In the genomic region with DNA sequence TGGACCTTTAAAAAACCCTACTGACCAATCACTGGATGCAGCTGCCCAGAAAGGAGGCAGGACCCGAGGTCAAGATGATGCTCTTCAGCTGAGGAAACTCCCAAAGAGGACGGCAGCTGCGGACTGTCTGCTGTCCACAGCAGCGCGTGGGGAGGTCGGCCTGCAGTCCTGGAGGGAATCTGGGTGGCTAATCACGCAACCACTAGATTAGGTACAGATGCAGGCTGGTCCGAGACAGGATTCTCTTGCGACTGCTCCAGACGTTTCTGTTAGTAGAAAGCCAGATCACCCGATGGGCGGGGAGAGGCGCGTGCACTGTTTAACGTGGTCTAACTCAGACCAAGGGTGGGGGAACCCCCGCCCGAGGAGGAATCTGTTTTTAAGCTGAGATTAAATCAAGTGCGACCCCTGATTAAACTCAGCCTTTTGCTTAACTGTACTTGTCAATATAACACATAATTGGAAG, we compare ENCODE assay signal across 16 cellular contexts. TPM values are rescaled to one million over a fixed set of nuclear protein-coding genes. Genes with fewer than 3 reads are reported as not detected.
DNase-seq lines count a peak whose midpoint lies in the region; ATAC-seq, FAIRE-seq and TF ChIP-seq lines count a peak whose summit lies in the region.
"Had no signal": no experiment of that assay in that cellular context is flagged by ENCODE, and none has a peak within 500 bp of the region (broad histone marks: within the 10 kb centered on the region; RNA-seq: fewer than 3 reads in every experiment).

No MANE protein-coding gene starts in this region.

- peak overlapping the region; percentile 27 for H3K4me3 ChIP-seq in left ventricle myocardium inferior
- H3K4me3 ChIP-seq in suprapubic skin, result no peak overlapping the region
- H3K4me3 ChIP-seq: prostate gland had no signal

- H3K4me3 Mint-ChIP-seq in activated CD8-positive, alpha-beta memory T cell treated with anti-CD3 and anti-CD28 coated beads, Interleukin-2, amount 10 ng/mL, durations not matched to agents 7 days and 5 days, result no peak overlapping the region

- no peak for TF ChIP-seq POLR2A in suprapubic skin (IDR thresholded peaks at IDR 0.05)

- H3K4me1 Mint-ChIP-seq in activated CD8-positive, alpha-beta memory T cell treated with anti-CD3 and anti-CD28 coated beads, Interleukin-2, amount 10 ng/mL, durations not matched to agents 7 days and 5 days, result peaks cover 12% of the 10 kb centered on the region

- H3K27me3 ChIP-seq in left ventricle myocardium inferior (ENCODE audit: low read depth), result peaks cover 35% of the 10 kb centered on the region
- H3K27me3 ChIP-seq in suprapubic skin, result peaks cover 9% of the 10 kb centered on the region

- TF ChIP-seq CTCF in left ventricle myocardium inferior (IDR thresholded peaks at IDR 0.05; ENCODE audit: borderline replicate concordance) (no peak), suprapubic skin (IDR thresholded peaks at IDR 0.05) (no peak)

- no peak overlapping the region for H3K27ac ChIP-seq in left ventricle myocardium inferior (replicated peaks)
- H3K27ac ChIP-seq in suprapubic skin, result no peak overlapping the region
- H3K27ac ChIP-seq: prostate gland had no signal

- TF ChIP-seq EP300 in suprapubic skin (IDR thresholded peaks at IDR 0.05), result no peak

- no peak for ATAC-seq in activated CD8-positive, alpha-beta memory T cell treated with anti-CD3 and anti-CD28 coated beads, Interleukin-2, amount 10 ng/mL, durations not matched to agents 7 days and 5 days
- peak; percentile 23; the same call in 2 of the 3 replicates for ATAC-seq in SK-N-SH treated with all-trans-retinoic acid at 6 μM for 48 hours
- no peak for ATAC-seq in activated naive CD4-positive, alpha-beta T cell treated with anti-CD3 and anti-CD28 coated beads, Interleukin-2, amount 50 U/mL, for 72 hours

- no peaks in the 10 kb centered on the region for H3K36me3 Mint-ChIP-seq in activated CD8-positive, alpha-beta memory T cell treated with anti-CD3 and anti-CD28 coated beads, Interleukin-2, amount 10 ng/mL, durations not matched to agents 7 days and 5 days
- H3K36me3 Mint-ChIP-seq in activated naive CD4-positive, alpha-beta T cell treated with anti-CD3 and anti-CD28 coated beads, Interleukin-2, amount 50 U/mL, for 72 hours, result no peaks in the 10 kb centered on the region

- WGBS in suprapubic skin, result 48% methylated on average over 15 of the region's 18 CpGs

- H3K9me3 ChIP-seq in left ventricle myocardium inferior (replicated peaks) (no peaks in the 10 kb centered on the region), suprapubic skin (no peaks in the 10 kb centered on the region)
- H3K9me3 ChIP-seq: prostate gland had no signal

- H3K27ac Mint-ChIP-seq in activated CD8-positive, alpha-beta memory T cell treated with anti-CD3 and anti-CD28 coated beads, Interleukin-2, amount 10 ng/mL, durations not matched to agents 7 days and 5 days, result no peak overlapping the region
- H3K27ac Mint-ChIP-seq in activated naive CD4-positive, alpha-beta T cell treated with anti-CD3 and anti-CD28 coated beads, Interleukin-2, amount 50 U/mL, for 72 hours, result no peak overlapping the region

- H3K36me3 ChIP-seq in left ventricle myocardium inferior (no peaks in the 10 kb centered on the region), suprapubic skin (no peaks in the 10 kb centered on the region)
- H3K36me3 ChIP-seq: prostate gland had no signal

- H3K9me3 Mint-ChIP-seq in activated CD8-positive, alpha-beta memory T cell treated with anti-CD3 and anti-CD28 coated beads, Interleukin-2, amount 10 ng/mL, durations not matched to agents 7 days and 5 days (ENCODE audit: low read depth), result no peaks in the 10 kb centered on the region
- H3K9me3 Mint-ChIP-seq in activated naive CD4-positive, alpha-beta T cell treated with anti-CD3 and anti-CD28 coated beads, Interleukin-2, amount 50 U/mL, for 72 hours, result no peaks in the 10 kb centered on the region

- peak; percentile 52 for DNase-seq in activated CD8-positive, alpha-beta memory T cell treated with anti-CD3 and anti-CD28 coated beads for 24 hours
- DNase-seq in activated CD8-positive, alpha-beta memory T cell treated with anti-CD3 and anti-CD28 coated beads, Interleukin-2, amount 10 ng/mL, durations not matched to agents 7 days and 5 days, result no peak
- DNase-seq in left ventricle myocardium inferior (no peak), suprapubic skin (ENCODE audit: low spot score in 2 of 2) (peak; percentile 62 to 67), superior temporal gyrus (ENCODE audit: extremely low spot score) (no peak), GM19239 (ENCODE audit: insufficient read length, low spot score) (no peak)
- DNase-seq in activated naive CD4-positive, alpha-beta T cell treated with anti-CD3 and anti-CD28 coated beads, Interleukin-2, amount 50 U/mL, for 72 hours (ENCODE audit: low spot score in 2 of 2), result no peak
- DNase-seq: activated CD4-positive, alpha-beta T cell treated with anti-CD3 and anti-CD28 coated beads, Interleukin-2, amount 50 U/mL, for 1 hour; NCI-H146; T-helper 1 cell had no signal

- intact Hi-C loops in left ventricle myocardium inferior (cut with micrococcal nuclease), result no loop called here

- H3K4me1 ChIP-seq in left ventricle myocardium inferior (peaks cover 12% of the 10 kb centered on the region), suprapubic skin (peaks cover 3% of the 10 kb centered on the region)
- H3K4me1 ChIP-seq: prostate gland had no signal

- no peak for FAIRE-seq in GM19239 (lab: Jason Lieb, UNC)
- FAIRE-seq: colon had no signal

- peaks cover 24% of the 10 kb centered on the region for H3K27me3 Mint-ChIP-seq in activated CD8-positive, alpha-beta memory T cell treated with anti-CD3 and anti-CD28 coated beads, Interleukin-2, amount 10 ng/mL, durations not matched to agents 7 days and 5 days

- CTCF ChIA-PET in activated CD8-positive, alpha-beta memory T cell treated with anti-CD3 and anti-CD28 coated beads, Interleukin-2, amount 10 ng/mL, durations not matched to agents 7 days and 5 days (lab: Charles Lee), result interaction anchor here (1.4 to 5.3 kb wide), 13 partner anchors 15 to 267 kb away, joined by 5 to 43 read pairs (median 12); partner anchors contain the start of genes CTRB1 and TMEM170A

TF ChIP-seq in SK-N-SH treated with all-trans-retinoic acid at 6 μM for 48 hours, 23 proteins besides CTCF, POLR2A, EP300 and RAD21 (continues in another document):
- no peak for TF ChIP-seq ARNTL (CRISPR knock-in tag; IDR thresholded peaks at IDR 0.05; ENCODE audit: borderline replicate concordance, low read depth)
- TF ChIP-seq ISL1 (CRISPR knock-in tag; IDR thresholded peaks at IDR 0.05), result no peak
- TF ChIP-seq, protein P1, sequence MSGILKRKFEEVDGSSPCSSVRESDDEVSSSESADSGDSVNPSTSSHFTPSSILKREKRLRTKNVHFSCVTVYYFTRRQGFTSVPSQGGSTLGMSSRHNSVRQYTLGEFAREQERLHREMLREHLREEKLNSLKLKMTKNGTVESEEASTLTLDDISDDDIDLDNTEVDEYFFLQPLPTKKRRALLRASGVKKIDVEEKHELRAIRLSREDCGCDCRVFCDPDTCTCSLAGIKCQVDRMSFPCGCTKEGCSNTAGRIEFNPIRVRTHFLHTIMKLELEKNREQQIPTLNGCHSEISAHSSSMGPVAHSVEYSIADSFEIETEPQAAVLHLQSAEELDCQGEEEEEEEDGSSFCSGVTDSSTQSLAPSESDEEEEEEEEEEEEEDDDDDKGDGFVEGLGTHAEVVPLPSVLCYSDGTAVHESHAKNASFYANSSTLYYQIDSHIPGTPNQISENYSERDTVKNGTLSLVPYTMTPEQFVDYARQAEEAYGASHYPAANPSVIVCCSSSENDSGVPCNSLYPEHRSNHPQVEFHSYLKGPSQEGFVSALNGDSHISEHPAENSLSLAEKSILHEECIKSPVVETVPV (CRISPR knock-in tag; IDR thresholded peaks at IDR 0.05), result no peak
- no peak for TF ChIP-seq OSR1 (CRISPR knock-in tag; IDR thresholded peaks at IDR 0.05)
- TF ChIP-seq ESRRG (CRISPR knock-in tag; IDR thresholded peaks at IDR 0.05), result no peak
- TF ChIP-seq RARB (CRISPR knock-in tag; IDR thresholded peaks at IDR 0.05), result no peak
- no peak for TF ChIP-seq TCF4 (CRISPR knock-in tag; IDR thresholded peaks at IDR 0.05; ENCODE audit: borderline replicate concordance)
- no peak for TF ChIP-seq ZFP3 (CRISPR knock-in tag; IDR thresholded peaks at IDR 0.05)
- TF ChIP-seq PPARA (CRISPR knock-in tag; IDR thresholded peaks at IDR 0.05; ENCODE audit: borderline replicate concordance), result no peak
- no peak for TF ChIP-seq BACH2 (CRISPR knock-in tag; IDR thresholded peaks at IDR 0.05; ENCODE audit: borderline replicate concordance)
- no peak for TF ChIP-seq ZC3H10 (CRISPR knock-in tag; IDR thresholded peaks at IDR 0.05)
- TF ChIP-seq GLIS3 (CRISPR knock-in tag; IDR thresholded peaks at IDR 0.05), result no peak

RNA-seq across cellular contexts. Expression of gene CTRB2, which starts 8.8 kb away (rescaled TPM):
- not detected for total RNA-seq in activated CD8-positive, alpha-beta memory T cell treated with anti-CD3 and anti-CD28 coated beads, Interleukin-2, amount 10 ng/mL, durations not matched to agents 7 days and 5 days
- not detected for total RNA-seq in left ventricle myocardium inferior
- total RNA-seq in suprapubic skin, result not detected
- total RNA-seq in activated naive CD4-positive, alpha-beta T cell treated with anti-CD3 and anti-CD28 coated beads, Interleukin-2, amount 50 U/mL, for 72 hours, result not detected
- total RNA-seq: HT1080, lung microvascular endothelial cell, prostate gland, temporal lobe had no signal

RNA-seq across cellular contexts. Expression of gene CTRB1, which starts 20.6 kb away (rescaled TPM):
- not detected for total RNA-seq in activated CD8-positive, alpha-beta memory T cell treated with anti-CD3 and anti-CD28 coated beads, Interleukin-2, amount 10 ng/mL, durations not matched to agents 7 days and 5 days
- total RNA-seq in left ventricle myocardium inferior (not detected), suprapubic skin (not detected)
- not detected for total RNA-seq in activated naive CD4-positive, alpha-beta T cell treated with anti-CD3 and anti-CD28 coated beads, Interleukin-2, amount 50 U/mL, for 72 hours
- total RNA-seq: HT1080, lung microvascular endothelial cell, temporal lobe had no signal

RNA-seq across cellular contexts. Expression of gene ZFP1, which starts 49.8 kb away (rescaled TPM):
- 10 to 100 TPM; 13.6 to 15.6 TPM for total RNA-seq in activated CD8-positive, alpha-beta memory T cell treated with anti-CD3 and anti-CD28 coated beads, Interleukin-2, amount 10 ng/mL, durations not matched to agents 7 days and 5 days
- total RNA-seq in left ventricle myocardium inferior (6.7 TPM), suprapubic skin (1 to 10 TPM; 4.4 to 8.7 (median 6.8) TPM)
- 10 to 100 TPM; 13.4 to 13.5 TPM for total RNA-seq in activated naive CD4-positive, alpha-beta T cell treated with anti-CD3 and anti-CD28 coated beads, Interleukin-2, amount 50 U/mL, for 72 hours

RNA-seq across cellular contexts. Expression of gene BCAR1, which starts 53.3 kb away (rescaled TPM):
- total RNA-seq in activated CD8-positive, alpha-beta memory T cell treated with anti-CD3 and anti-CD28 coated beads, Interleukin-2, amount 10 ng/mL, durations not matched to agents 7 days and 5 days, result under 1 TPM in 1 of 2 experiments, not detected in 1; 0.19 TPM
- total RNA-seq in left ventricle myocardium inferior (82.8 TPM), suprapubic skin (10 to 100 TPM; 26.5 to 39.2 (median 30.9) TPM)
- under 1 TPM; 0.16 to 0.71 TPM for total RNA-seq in activated naive CD4-positive, alpha-beta T cell treated with anti-CD3 and anti-CD28 coated beads, Interleukin-2, amount 50 U/mL, for 72 hours

Comparison
In these comparisons a context has a peak if more than half of its experiments do, and no peak if none do; other contexts are left out.
1. DNase-seq: peak in activated CD8-positive, alpha-beta memory T cell treated with anti-CD3 and anti-CD28 coated beads for 24 hours (single experiment) and suprapubic skin (2 of 2); none in activated CD8-positive, alpha-beta memory T cell treated with anti-CD3 and anti-CD28 coated beads, Interleukin-2, amount 10 ng/mL, durations not matched to agents 7 days and 5 days (single experiment), left ventricle myocardium inferior (single experiment), superior temporal gyrus (single experiment), GM19239 (single experiment) and activated naive CD4-positive, alpha-beta T cell treated with anti-CD3 and anti-CD28 coated beads, Interleukin-2, amount 50 U/mL, for 72 hours (0 of 2).